Comparison of ENCODE assay signal across 14 cellular contexts in the genomic region with DNA sequence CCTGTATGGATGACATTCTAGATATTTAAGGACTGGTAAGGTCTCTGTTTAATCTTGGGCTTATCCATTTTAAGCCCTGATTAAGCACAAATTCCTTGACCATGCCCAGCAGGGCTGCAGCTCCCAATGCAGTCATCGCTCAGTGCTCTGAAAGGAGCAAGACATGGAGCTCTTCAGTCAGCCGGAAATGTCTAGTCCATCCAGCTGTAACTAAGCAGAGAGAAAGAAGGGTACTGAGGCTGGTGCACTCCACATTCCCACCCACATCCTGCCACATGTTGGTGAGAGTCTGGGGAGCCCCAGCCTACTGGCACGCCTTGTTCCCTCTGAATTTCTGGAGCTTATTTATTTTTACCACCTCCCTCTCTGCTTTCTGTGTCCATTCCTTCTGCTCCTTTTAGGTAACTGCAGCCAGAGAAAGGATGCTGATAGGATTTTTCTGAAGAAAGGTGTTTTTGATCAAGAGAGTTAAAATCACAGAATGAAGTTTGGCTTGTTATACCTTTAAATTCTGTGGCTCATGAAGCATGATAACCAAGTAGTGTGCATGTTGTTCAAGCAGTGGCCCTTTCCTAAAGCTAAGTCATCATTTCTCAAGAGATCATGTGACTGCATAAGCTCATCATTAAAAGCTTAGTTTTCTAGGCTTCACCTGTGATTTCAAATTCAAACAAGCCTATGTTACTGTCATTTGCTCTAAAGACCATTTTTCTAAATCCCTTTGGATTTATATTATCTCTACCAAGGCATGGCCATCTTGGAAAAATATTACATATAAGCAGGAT.
DNase-seq lines count a peak whose midpoint lies in the region; ATAC-seq, FAIRE-seq and TF ChIP-seq lines count a peak whose summit lies in the region.
"Had no signal": no experiment of that assay in that cellular context is flagged by ENCODE, and none has a peak within 500 bp of the region (broad histone marks: within the 10 kb centered on the region; RNA-seq: fewer than 3 reads in every experiment).

No MANE protein-coding gene starts in this region.

- no peak overlapping the region for H3K4me3 Mint-ChIP-seq in activated T-helper 17 cell treated with anti-CD3 and anti-CD28 coated beads, Interleukin-2, amount 50 U/mL, for 72 hours

- dilution Hi-C loops in IMR-90 (cut with HindIII; ENCODE audit: low sequenced_read_pairs, unreplicated experiment) = no loop called here

- no peak overlapping the region for H2BK5ac ChIP-seq in IMR-90 (ENCODE audit: low read depth, low read length, poor library complexity, severe bottlenecking)

- peak overlapping the region; percentile 9 for H2AFZ ChIP-seq in IMR-90 (replicated peaks; ENCODE audit: low read length, poor library complexity)

- H4K91ac ChIP-seq in IMR-90 (ENCODE audit: insufficient read depth, low read depth, low read length) = no peak overlapping the region

- BruUV-seq in IMR-90 (replicated peaks; lab: Mats Ljungman, UMichigan) (no TSS peak), A673 (replicated peaks; lab: Mats Ljungman, UMichigan) (no TSS peak)

- intact Hi-C loops in IMR-90 (cut with micrococcal nuclease) = no loop called here
- intact Hi-C loops in A673 (cut with micrococcal nuclease; ENCODE audit: unreplicated experiment) = no loop called here

- H2AK5ac ChIP-seq in IMR-90 (ENCODE audit: low read depth, low read length) = 0 out of 2 replicates have a peak overlapping the region, but pooled peaks have one; percentile 25

- no peaks in the 10 kb centered on the region for H3K36me3 Mint-ChIP-seq in activated T-helper 17 cell treated with anti-CD3 and anti-CD28 coated beads, Interleukin-2, amount 50 U/mL, for 72 hours (ENCODE audit: low read depth)

- TF ChIP-seq POLR2A in A549 (IDR thresholded peaks at IDR 0.05; ENCODE audit: low read length) (no peak), IMR-90 (IDR thresholded peaks at IDR 0.05; ENCODE audit: low read depth, low read length) (no peak)

- H3K4me1 ChIP-seq in A549 (peaks cover 37% of the 10 kb centered on the region), IMR-90 (ENCODE audit: control insufficient read depth, insufficient read depth, low read length) (peaks cover 2% of the 10 kb centered on the region; the same call in 1 of the 2 replicates), A673 (ENCODE audit: insufficient read depth, low read length, poor library complexity, severe bottlenecking) (peaks cover 68% of the 10 kb centered on the region)
- H3K4me1 ChIP-seq: colonic mucosa had no signal

- no peak for TF ChIP-seq RAD21 in A549 (conservative IDR thresholded peaks at IDR 0.05 in 1 of 2, IDR thresholded peaks at IDR 0.05 in 1 of 2)
- no peak for TF ChIP-seq RAD21 in IMR-90 (IDR thresholded peaks at IDR 0.05; ENCODE audit: low read length)

- no peak overlapping the region for H3K23ac ChIP-seq in IMR-90 (ENCODE audit: low read depth, low read length)

- no peak overlapping the region for H3K4ac ChIP-seq in IMR-90 (ENCODE audit: low read depth, low read length)

- no peak overlapping the region for H3K27ac Mint-ChIP-seq in activated T-helper 17 cell treated with anti-CD3 and anti-CD28 coated beads, Interleukin-2, amount 50 U/mL, for 72 hours

- no peak for TF ChIP-seq CTCF in A549 (IDR thresholded peaks at IDR 0.05)
- no peak for TF ChIP-seq CTCF in IMR-90 (conservative IDR thresholded peaks at IDR 0.05; ENCODE audit: low read depth, low read length)
- TF ChIP-seq CTCF in kidney epithelial cell (IDR thresholded peaks at IDR 0.05; ENCODE audit: insufficient read depth, low read length, poor library complexity, severe bottlenecking) = no peak
- TF ChIP-seq CTCF in A673 (conservative IDR thresholded peaks at IDR 0.05; ENCODE audit: low read depth, low read length) = no peak

- H3K4me3 ChIP-seq in A549 (no peak overlapping the region), IMR-90 (ENCODE audit: insufficient read depth, low read depth, low read length) (no peak overlapping the region), kidney epithelial cell (ENCODE audit: low read depth, low read length) (no peak overlapping the region), A673 (ENCODE audit: low read depth, low read length, poor library complexity, severe bottlenecking) (no peak overlapping the region)
- H3K4me3 ChIP-seq: colonic mucosa, ovary, thoracic aorta had no signal

- H3K4me1 Mint-ChIP-seq in activated T-helper 17 cell treated with anti-CD3 and anti-CD28 coated beads, Interleukin-2, amount 50 U/mL, for 72 hours = peaks cover 7% of the 10 kb centered on the region

- H2AK9ac ChIP-seq in IMR-90 (replicated peaks; ENCODE audit: low read depth, low read length, poor library complexity) = no peak overlapping the region

- no peak overlapping the region for H2BK120ac ChIP-seq in IMR-90 (ENCODE audit: low read depth, low read length)

- H4K5ac ChIP-seq in IMR-90 (ENCODE audit: low read depth, low read length) = no peak overlapping the region

- in situ Hi-C loops in IMR-90 (cut with MboI; ENCODE audit: low sequenced_read_pairs) = no loop called here

- H3K56ac ChIP-seq in IMR-90 (ENCODE audit: extremely low read depth, insufficient read depth, low read length) = no peak overlapping the region

- peak overlapping the region; percentile 29 to 41; a peak in 2 of 6 replicates for H3K27ac ChIP-seq in A549
- no peak overlapping the region for H3K27ac ChIP-seq in IMR-90 (ENCODE audit: insufficient read depth, low read length)
- H3K27ac ChIP-seq in substantia nigra (ENCODE audit: low read depth, low read length, poor library complexity, severe bottlenecking) = no peak overlapping the region
- no peak overlapping the region for H3K27ac ChIP-seq in A673 (ENCODE audit: low read depth, low read length, poor library complexity, severe bottlenecking)
- H3K27ac ChIP-seq: colonic mucosa, ovary, thoracic aorta had no signal

- H3K36me3 ChIP-seq in IMR-90 (ENCODE audit: control insufficient read depth, insufficient read depth, low read length) (no peaks in the 10 kb centered on the region), kidney epithelial cell (ENCODE audit: control insufficient read depth, insufficient read depth, low read length) (no peaks in the 10 kb centered on the region), A673 (ENCODE audit: insufficient read depth, low read length, poor library complexity, severe bottlenecking) (no peaks in the 10 kb centered on the region)
- H3K36me3 ChIP-seq: colonic mucosa, ovary, thoracic aorta had no signal

- H3K18ac ChIP-seq in IMR-90 (ENCODE audit: low read depth, low read length) = no peak overlapping the region

- H3K9me3 Mint-ChIP-seq in activated T-helper 17 cell treated with anti-CD3 and anti-CD28 coated beads, Interleukin-2, amount 50 U/mL, for 72 hours = no peaks in the 10 kb centered on the region

- H2BK15ac ChIP-seq in IMR-90 (ENCODE audit: low read depth, low read length) = no peak overlapping the region

- CTCF ChIA-PET in A549 (lab: Yijun Ruan, JAX) = interaction anchor here (0.7 to 1.5 kb wide), 6 partner anchors 14 to 230 kb away, joined by 3 to 6 read pairs (median 3); no protein-coding TSS in a partner anchor
- CTCF ChIA-PET in IMR-90 (lab: Yijun Ruan, JAX) = interaction anchor here (0.9 to 1.1 kb wide), 2 partner anchors 10 to 15 kb away, joined by 3 read pairs; no protein-coding TSS in a partner anchor
- CTCF ChIA-PET in A673 (lab: Charles Lee) = no interaction called here

- H3K9ac ChIP-seq in IMR-90 (ENCODE audit: low read depth, low read length) = no peak overlapping the region

- H3K4me2 ChIP-seq in A549 (peak overlapping the region; percentile 42), IMR-90 (ENCODE audit: low read depth, low read length) (no peak overlapping the region)

- no peak overlapping the region for H3K14ac ChIP-seq in IMR-90 (replicated peaks; ENCODE audit: low read depth, low read length)

- no peak overlapping the region; a peak in 1 of 4 replicates for H4K8ac ChIP-seq in IMR-90 (ENCODE audit: low read depth in 2 of 2, low read length in 2 of 2)

- H3K79me1 ChIP-seq in IMR-90 (ENCODE audit: low read depth in 1 of 2, low read length in 2 of 2) = peaks cover 0 to 6% of the 10 kb centered on the region in 2 experiments; a peak in 1 of 4 replicates

- POLR2A ChIA-PET in A549 (lab: Yijun Ruan, JAX) (interaction anchor here (1.0 to 1.1 kb wide), 2 partner anchors 9 to 75 kb away, joined by 3 to 4 read pairs; a partner anchor contains a TSS), IMR-90 (lab: Charles Lee; ENCODE audit: unreplicated experiment) (interaction anchor here (1.0 kb wide), 1 partner anchor 10 kb away, joined by 4 read pairs; no protein-coding TSS in a partner anchor), A673 (lab: Charles Lee; ENCODE audit: low non-redundant PET) (no interaction called here)

- no peaks in the 10 kb centered on the region for H4K20me1 ChIP-seq in IMR-90 (ENCODE audit: insufficient read depth, low read length)

- peak in 1 of 2 experiments; percentile 43; a peak in 3 of 6 replicates for ATAC-seq in A549
- peak; percentile 16; the same call in 1 of the 2 replicates for ATAC-seq in IMR-90 (ENCODE audit: low read depth)
- ATAC-seq in activated T-helper 17 cell treated with anti-CD3 and anti-CD28 coated beads, Interleukin-2, amount 50 U/mL, for 72 hours (replicated peaks) = peak; percentile 19
- ATAC-seq in HG02938 (IDR thresholded peaks at IDR 0.05; ENCODE audit: unreplicated experiment) = no peak
- ATAC-seq: HepG2 had no signal

- no peaks in the 10 kb centered on the region for H3K9me1 ChIP-seq in IMR-90 (ENCODE audit: insufficient read depth, low read length)

- 96% methylated on average over 2 of the region's 3 CpGs for WGBS in A549 (ENCODE audit: missing lambda C conversion rate)
- no CpG with 5 or more reads among the region's 3 CpGs for WGBS in IMR-90 (ENCODE audit: extremely low coverage in 2 of 2, insufficient read length in 1 of 2), 2 experiments

- peaks cover 6% of the 10 kb centered on the region; the same call in 1 of the 2 replicates for H3K27me3 ChIP-seq in IMR-90 (ENCODE audit: control insufficient read depth, insufficient read depth, low read length)
- no peaks in the 10 kb centered on the region for H3K27me3 ChIP-seq in kidney epithelial cell (ENCODE audit: control insufficient read depth, insufficient read depth, low read length)
- H3K27me3 ChIP-seq in A673 (replicated peaks; ENCODE audit: insufficient read depth, low read depth, low read length, poor library complexity) = no peaks in the 10 kb centered on the region
- H3K27me3 ChIP-seq: colonic mucosa, ovary had no signal

- FAIRE-seq in A549 (lab: Jason Lieb, UNC) = no peak
- FAIRE-seq: HepG2 had no signal

- DNase-seq in A549 (ENCODE audit: low read depth in 1 of 2, low spot score in 1 of 2) (no peak), IMR-90 (no peak), kidney epithelial cell (ENCODE audit: low read depth) (peak; percentile 32), SW 1271 (lab: John Stamatoyannopoulos, UW) (no peak), substantia nigra (lab: John Stamatoyannopoulos, UW) (no peak), A673 (ENCODE audit: low spot score) (no peak)
- DNase-seq: colonic mucosa; DMS153; ovary; stimulated activated CD4-positive, alpha-beta T cell treated with anti-CD3 and anti-CD28 coated beads, Interleukin-12 subunit alpha, Interleukin-12 subunit beta, amount 100 ng/mL, for 4 hours had no signal

- no peak for TF ChIP-seq EP300 in A549 (IDR thresholded peaks at IDR 0.05)

- no peaks in the 10 kb centered on the region for H3K9me3 ChIP-seq in A549
- no peaks in the 10 kb centered on the region for H3K9me3 ChIP-seq in IMR-90 (ENCODE audit: control insufficient read depth, insufficient read depth, low read length)
- H3K9me3 ChIP-seq in A673 (ENCODE audit: low read depth, low read length, poor library complexity, severe bottlenecking) = no peaks in the 10 kb centered on the region
- H3K9me3 ChIP-seq: colonic mucosa, ovary, thoracic aorta had no signal

- H2BK20ac ChIP-seq in IMR-90 (ENCODE audit: low read depth, low read length) = no peak overlapping the region

- no peaks in the 10 kb centered on the region for H3K27me3 Mint-ChIP-seq in activated T-helper 17 cell treated with anti-CD3 and anti-CD28 coated beads, Interleukin-2, amount 50 U/mL, for 72 hours

Comparison
In these comparisons a context has a peak if more than half of its experiments do, and no peak if none do; other contexts are left out.
1. H3K27ac ChIP-seq: peak in A549 (2 of 2); none in IMR-90 (single experiment), substantia nigra (single experiment) and A673 (single experiment).